Comparison of ENCODE assay signal across 33 cellular contexts in genomic region chr1:232259333-232259732, GRCh38.
"Had no signal": no experiment of that assay in that cellular context is flagged by ENCODE, and none has a peak within 500 bp of the region (broad histone marks: within the 10 kb centered on the region; RNA-seq: fewer than 3 reads in every experiment).

No MANE protein-coding gene starts in this region.

- H3K27me3 ChIP-seq: ascending aorta, brain microvascular endothelial cell, esophagus muscularis mucosa, foreskin keratinocyte, gastrocnemius medialis, heart left ventricle had no signal

- H3K27ac ChIP-seq: ascending aorta, brain microvascular endothelial cell, coronary artery, esophagus muscularis mucosa, foreskin keratinocyte, gastrocnemius medialis, heart left ventricle had no signal

- H3K4me3 ChIP-seq: ascending aorta, coronary artery, esophagus muscularis mucosa, gastrocnemius medialis, heart left ventricle had no signal

- H3K4me1 Mint-ChIP-seq: activated CD4-positive, alpha-beta memory T cell treated with anti-CD3 and anti-CD28 coated beads, Interleukin-2, amount 10 ng/mL, durations not matched to agents 7 days and 5 days; activated CD4-positive, alpha-beta T cell treated with anti-CD3 and anti-CD28 coated beads, Interleukin-2, amount 10 ng/mL, durations not matched to agents 7 days and 5 days; activated naive CD4-positive, alpha-beta T cell treated with anti-CD3 and anti-CD28 coated beads, Interleukin-2, amount 10 ng/mL, durations not matched to agents 7 days and 5 days; activated naive CD8-positive, alpha-beta T cell treated with anti-CD3 and anti-CD28 coated beads, Interleukin-2, amount 10 ng/mL, durations not matched to agents 7 days and 5 days; T-helper 17 cell had no signal

- H3K9me3 Mint-ChIP-seq: activated CD4-positive, alpha-beta memory T cell treated with anti-CD3 and anti-CD28 coated beads, Interleukin-2, amount 10 ng/mL, durations not matched to agents 7 days and 5 days; activated CD4-positive, alpha-beta T cell treated with anti-CD3 and anti-CD28 coated beads, Interleukin-2, amount 10 ng/mL, durations not matched to agents 7 days and 5 days; activated naive CD4-positive, alpha-beta T cell treated with anti-CD3 and anti-CD28 coated beads, Interleukin-2, amount 10 ng/mL, durations not matched to agents 7 days and 5 days; activated naive CD4-positive, alpha-beta T cell treated with anti-CD3 and anti-CD28 coated beads, Interleukin-2, amount 50 U/mL, for 72 hours; activated naive CD8-positive, alpha-beta T cell treated with anti-CD3 and anti-CD28 coated beads, Interleukin-2, amount 10 ng/mL, durations not matched to agents 7 days and 5 days; activated T-cell treated with anti-CD3 and anti-CD28 coated beads, Interleukin-2, amount 50 U/mL, for 24 hours; activated T-cell treated with anti-CD3 and anti-CD28 coated beads, Interleukin-2, amount 50 U/mL, for 72 hours; central memory CD8-positive, alpha-beta T cell; effector memory CD8-positive, alpha-beta T cell; T-helper 2 cell treated with Interferon-gamma antibody and Interleukin-4, amounts not matched to agents 5 μg/mL and 100 μg/mL, for 36 hours; WTC11 had no signal

- H3K36me3 Mint-ChIP-seq: activated naive CD4-positive, alpha-beta T cell treated with anti-CD3 and anti-CD28 coated beads, Interleukin-2, amount 10 ng/mL, durations not matched to agents 7 days and 5 days; activated naive CD4-positive, alpha-beta T cell treated with anti-CD3 and anti-CD28 coated beads, Interleukin-2, amount 50 U/mL, for 72 hours; activated naive CD8-positive, alpha-beta T cell treated with anti-CD3 and anti-CD28 coated beads, Interleukin-2, amount 10 ng/mL, durations not matched to agents 7 days and 5 days had no signal

- H3K4me3 Mint-ChIP-seq: activated CD4-positive, alpha-beta memory T cell treated with anti-CD3 and anti-CD28 coated beads, Interleukin-2, amount 10 ng/mL, durations not matched to agents 7 days and 5 days; activated CD4-positive, alpha-beta T cell treated with anti-CD3 and anti-CD28 coated beads, Interleukin-2, amount 10 ng/mL, durations not matched to agents 7 days and 5 days; activated naive CD4-positive, alpha-beta T cell treated with anti-CD3 and anti-CD28 coated beads, Interleukin-2, amount 10 ng/mL, durations not matched to agents 7 days and 5 days; activated naive CD8-positive, alpha-beta T cell treated with anti-CD3 and anti-CD28 coated beads, Interleukin-2, amount 10 ng/mL, durations not matched to agents 7 days and 5 days; activated T-cell treated with anti-CD3 and anti-CD28 coated beads, Interleukin-2, amount 50 U/mL, for 24 hours; activated T-cell treated with anti-CD3 and anti-CD28 coated beads, Interleukin-2, amount 50 U/mL, for 72 hours; central memory CD8-positive, alpha-beta T cell; effector memory CD8-positive, alpha-beta T cell; T-helper 17 cell; T-helper 2 cell treated with Interferon-gamma antibody and Interleukin-4, amounts not matched to agents 5 μg/mL and 100 μg/mL, for 36 hours; WTC11 had no signal

- H3K4me1 ChIP-seq: ascending aorta, esophagus muscularis mucosa, gastrocnemius medialis, heart left ventricle had no signal

- H3K27ac Mint-ChIP-seq: activated CD4-positive, alpha-beta memory T cell treated with anti-CD3 and anti-CD28 coated beads, Interleukin-2, amount 10 ng/mL, durations not matched to agents 7 days and 5 days; activated CD4-positive, alpha-beta T cell treated with anti-CD3 and anti-CD28 coated beads, Interleukin-2, amount 10 ng/mL, durations not matched to agents 7 days and 5 days; activated naive CD4-positive, alpha-beta T cell treated with anti-CD3 and anti-CD28 coated beads, Interleukin-2, amount 10 ng/mL, durations not matched to agents 7 days and 5 days; activated naive CD4-positive, alpha-beta T cell treated with anti-CD3 and anti-CD28 coated beads, Interleukin-2, amount 50 U/mL, for 72 hours; activated naive CD8-positive, alpha-beta T cell treated with anti-CD3 and anti-CD28 coated beads, Interleukin-2, amount 10 ng/mL, durations not matched to agents 7 days and 5 days; activated T-cell treated with anti-CD3 and anti-CD28 coated beads, Interleukin-2, amount 50 U/mL, for 24 hours; activated T-cell treated with anti-CD3 and anti-CD28 coated beads, Interleukin-2, amount 50 U/mL, for 72 hours; effector memory CD8-positive, alpha-beta T cell; T-helper 17 cell; T-helper 2 cell treated with Interferon-gamma antibody and Interleukin-4, amounts not matched to agents 5 μg/mL and 100 μg/mL, for 36 hours; WTC11 had no signal

- FAIRE-seq: bronchial epithelial cell had no signal

- DNase-seq: activated CD4-positive, alpha-beta memory T cell treated with anti-CD3 and anti-CD28 coated beads, Interleukin-2, amount 10 ng/mL, durations not matched to agents 7 days and 5 days; activated CD4-positive, alpha-beta T cell treated with anti-CD3 and anti-CD28 coated beads for 1 hour; activated CD4-positive, alpha-beta T cell treated with anti-CD3 and anti-CD28 coated beads for 4 hours; activated CD4-positive, alpha-beta T cell treated with anti-CD3 and anti-CD28 coated beads, Interleukin-2, amount 10 ng/mL, durations not matched to agents 7 days and 5 days; activated CD4-positive, alpha-beta T cell treated with anti-CD3 and anti-CD28 coated beads, Interleukin-2, amount 50 U/mL, for 4 hours; activated CD8-positive, alpha-beta memory T cell treated with anti-CD3 and anti-CD28 coated beads, Interleukin-2, amount 50 U/mL, for 48 hours; activated gamma-delta T cell; activated naive CD4-positive, alpha-beta T cell; activated naive CD4-positive, alpha-beta T cell treated with anti-CD3 and anti-CD28 coated beads, Interleukin-2, amount 10 ng/mL, durations not matched to agents 7 days and 5 days; activated naive CD8-positive, alpha-beta T cell treated with anti-CD3 and anti-CD28 coated beads, Interleukin-2, amount 10 ng/mL, durations not matched to agents 7 days and 5 days; activated T-cell treated with anti-CD3 and anti-CD28 coated beads for 4 hours; activated T-cell treated with anti-CD3 and anti-CD28 coated beads, Interleukin-2, amount 50 U/mL, for 24 hours; activated T-cell treated with anti-CD3 and anti-CD28 coated beads, Interleukin-2, amount 50 U/mL, for 72 hours; brain microvascular endothelial cell; dermis blood vessel endothelial cell; effector CD4-positive, alpha-beta T cell; effector memory CD8-positive, alpha-beta T cell; erythroblast; foreskin keratinocyte; gastrocnemius medialis; glutamatergic neuron; heart left ventricle; T-helper 1 cell; T-helper 17 cell; T1000 had no signal

- H3K36me3 ChIP-seq: ascending aorta, brain microvascular endothelial cell, esophagus muscularis mucosa, gastrocnemius medialis, heart left ventricle had no signal

- H3K9me3 ChIP-seq: ascending aorta, esophagus muscularis mucosa, gastrocnemius medialis, heart left ventricle had no signal

- ATAC-seq: activated naive CD4-positive, alpha-beta T cell treated with anti-CD3 and anti-CD28 coated beads, Interleukin-2, amount 50 U/mL, for 72 hours; activated T-cell treated with anti-CD3 and anti-CD28 coated beads, Interleukin-2, amount 50 U/mL, for 72 hours; effector memory CD8-positive, alpha-beta T cell; foreskin keratinocyte; gastrocnemius medialis; heart left ventricle; T-helper 17 cell; WTC11 had no signal
